In the genomic region with DNA sequence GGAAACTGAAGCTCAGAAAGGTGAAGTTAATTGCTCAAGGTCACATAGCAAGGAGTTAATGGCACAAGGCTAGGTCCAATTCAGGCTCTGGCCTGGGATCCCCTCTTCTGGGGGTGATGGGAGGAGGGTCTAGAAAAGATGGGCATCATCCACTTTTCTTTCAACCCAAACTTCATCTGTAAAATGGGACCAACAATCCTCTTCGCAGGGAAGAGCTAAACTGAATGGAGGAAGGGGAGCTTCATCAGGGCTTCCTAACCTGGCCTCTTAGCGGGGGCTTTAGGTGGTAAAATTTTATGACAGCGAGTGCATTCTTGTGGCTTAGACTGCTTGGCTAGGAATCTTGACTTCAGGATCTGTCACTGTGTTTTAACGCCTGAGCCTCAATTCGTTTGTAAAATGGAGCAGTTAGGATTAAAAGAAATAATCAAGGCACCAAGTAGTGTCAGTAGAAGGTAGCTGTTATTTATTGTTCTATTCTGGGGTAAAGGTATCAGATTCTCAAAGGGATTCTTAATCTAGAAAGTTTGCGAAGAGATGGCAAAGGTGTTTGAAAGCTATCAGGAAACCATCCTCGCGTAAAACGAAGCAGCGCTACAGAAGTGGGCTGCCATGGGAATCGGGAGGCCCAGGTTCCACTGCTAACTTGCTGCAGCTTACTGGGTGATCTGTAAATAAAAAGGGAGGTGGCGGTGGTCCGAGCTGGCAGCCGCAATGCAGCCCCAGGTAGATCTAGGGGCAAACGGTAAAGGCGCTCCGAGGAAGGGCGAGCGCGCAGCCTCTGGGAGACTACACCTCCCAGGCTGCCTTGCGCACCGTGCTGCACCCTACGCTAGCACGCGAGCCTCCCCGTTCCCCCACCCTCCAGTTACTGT, we compare ENCODE assay signal across 8 cellular contexts. TPM values are rescaled to one million over a fixed set of nuclear protein-coding genes. Genes with fewer than 3 reads are reported as not detected.
DNase-seq lines count a peak whose midpoint lies in the region; ATAC-seq and TF ChIP-seq lines count a peak whose summit lies in the region.

No MANE protein-coding gene starts in this region.

- peak; percentile 77 for ATAC-seq in GM21367 (IDR thresholded peaks at IDR 0.05; ENCODE audit: unreplicated experiment)

- no peak overlapping the region for H2BK5ac ChIP-seq in trophoblast cell (ENCODE audit: low read depth, low read length, poor library complexity)

- H4K8ac ChIP-seq in trophoblast cell (ENCODE audit: low read depth, low read length): peak overlapping the region; percentile 74

- H2BK120ac ChIP-seq in trophoblast cell (ENCODE audit: insufficient read depth, low read length, poor library complexity): no peak overlapping the region

- no peak for TF ChIP-seq CTCF in glutamatergic neuron (IDR thresholded peaks at IDR 0.05; ENCODE audit: partially characterized antibody, unreplicated experiment)

- H3K4me2 ChIP-seq in trophoblast cell (ENCODE audit: low read length): peak overlapping the region; percentile 89

- H3K36me3 ChIP-seq in trophoblast cell (ENCODE audit: control insufficient read depth in 1 of 2, insufficient read depth in 2 of 2, low read length in 2 of 2): peaks cover 11 to 16% of the 10 kb centered on the region in 2 experiments

- peak overlapping the region; percentile 86 for H3K4me3 ChIP-seq in trophoblast cell (ENCODE audit: low read depth, low read length)

- H3K18ac ChIP-seq in trophoblast cell (ENCODE audit: low read length): peak overlapping the region; percentile 47

- H3K27me3 Mint-ChIP-seq in activated CD4-positive, alpha-beta memory T cell treated with anti-CD3 and anti-CD28 coated beads for 36 hours: no peaks in the 10 kb centered on the region
- peaks cover 18% of the 10 kb centered on the region for H3K27me3 Mint-ChIP-seq in glutamatergic neuron (ENCODE audit: unreplicated experiment)

- H3K9me3 ChIP-seq in trophoblast cell (ENCODE audit: insufficient read depth, low read depth, low read length): peaks cover 3% of the 10 kb centered on the region

- H2BK12ac ChIP-seq in trophoblast cell (ENCODE audit: low read length): no peak overlapping the region

- H3K9ac ChIP-seq in trophoblast cell (ENCODE audit: low read length): peak overlapping the region; percentile 70

- peak overlapping the region; percentile 50 for H3K27ac ChIP-seq in trophoblast cell (ENCODE audit: low read depth, low read length)

- no peak overlapping the region for H4K91ac ChIP-seq in trophoblast cell (ENCODE audit: low read depth, low read length)

- H3K36me3 Mint-ChIP-seq in activated CD4-positive, alpha-beta memory T cell treated with anti-CD3 and anti-CD28 coated beads for 36 hours: peaks cover 20% of the 10 kb centered on the region
- H3K36me3 Mint-ChIP-seq in glutamatergic neuron (ENCODE audit: unreplicated experiment): no peaks in the 10 kb centered on the region

- H3K4me1 ChIP-seq in trophoblast cell (ENCODE audit: control insufficient read depth in 1 of 2, insufficient read depth in 2 of 2, low read length in 2 of 2): peaks cover 0 to 9% of the 10 kb centered on the region in 2 experiments

- no peak for TF ChIP-seq RAD21 in Ishikawa (IDR thresholded peaks at IDR 0.05; ENCODE audit: low read depth)

- no peak for TF ChIP-seq EP300 in Ishikawa (IDR thresholded peaks at IDR 0.05; ENCODE audit: borderline replicate concordance)

- no peaks in the 10 kb centered on the region for H3K9me3 Mint-ChIP-seq in activated CD4-positive, alpha-beta memory T cell treated with anti-CD3 and anti-CD28 coated beads for 36 hours
- peaks cover 11% of the 10 kb centered on the region for H3K9me3 Mint-ChIP-seq in glutamatergic neuron (ENCODE audit: unreplicated experiment)

- peaks cover 31% of the 10 kb centered on the region for H3K4me1 Mint-ChIP-seq in activated CD4-positive, alpha-beta memory T cell treated with anti-CD3 and anti-CD28 coated beads for 36 hours (ENCODE audit: low read depth)
- H3K4me1 Mint-ChIP-seq in glutamatergic neuron (ENCODE audit: low read depth, unreplicated experiment): peaks cover 6% of the 10 kb centered on the region

- H3K79me2 ChIP-seq in trophoblast cell (ENCODE audit: control insufficient read depth, insufficient read depth, low read length, poor library complexity): peaks cover 19% of the 10 kb centered on the region

- H3K4me3 Mint-ChIP-seq in activated CD4-positive, alpha-beta memory T cell treated with anti-CD3 and anti-CD28 coated beads for 36 hours: peak overlapping the region; percentile 96
- H3K4me3 Mint-ChIP-seq in glutamatergic neuron (ENCODE audit: unreplicated experiment): peak overlapping the region; percentile 90

- POLR2A ChIA-PET in activated CD4-positive, alpha-beta memory T cell treated with anti-CD3 and anti-CD28 coated beads for 36 hours (lab: Charles Lee): interaction anchor here (0.6 to 1.9 kb wide), 6 partner anchors 13 to 50 kb away, joined by 3 to 13 read pairs (median 4); a partner anchor contains a TSS

- H4K12ac ChIP-seq in trophoblast cell (ENCODE audit: low read depth, low read length): peak overlapping the region; percentile 72

- intact Hi-C loops in activated CD4-positive, alpha-beta memory T cell treated with anti-CD3 and anti-CD28 coated beads for 36 hours (cut with micrococcal nuclease): loop anchor here (1.0 to 5.0 kb wide), 6 partner anchors 39 to 890 kb away; a partner anchor contains a TSS

- H3K23ac ChIP-seq in trophoblast cell (ENCODE audit: low read length): no peak overlapping the region

- H3K27ac Mint-ChIP-seq in activated CD4-positive, alpha-beta memory T cell treated with anti-CD3 and anti-CD28 coated beads for 36 hours: peak overlapping the region; percentile 99
- H3K27ac Mint-ChIP-seq in glutamatergic neuron (ENCODE audit: unreplicated experiment): peak overlapping the region; percentile 98

- peak overlapping the region; percentile 34 for H3K14ac ChIP-seq in trophoblast cell (ENCODE audit: low read length)

- H2AFZ ChIP-seq in trophoblast cell (ENCODE audit: insufficient read depth, low read length, poor library complexity): peak overlapping the region; percentile 67

- WGBS in trophoblast cell (ENCODE audit: extremely low coverage, insufficient coverage, insufficient read length): no CpG with 5 or more reads among the region's 26 CpGs

- no peak overlapping the region for H2AK5ac ChIP-seq in trophoblast cell (ENCODE audit: low read length)

- H3K79me1 ChIP-seq in trophoblast cell (ENCODE audit: low read length): peaks cover 14% of the 10 kb centered on the region

- no peaks in the 10 kb centered on the region for H3K27me3 ChIP-seq in trophoblast cell (ENCODE audit: insufficient read depth, low read length)

- CTCF ChIA-PET in activated CD4-positive, alpha-beta memory T cell treated with anti-CD3 and anti-CD28 coated beads for 36 hours (lab: Charles Lee): interaction anchor here (0.6 to 8.2 kb wide), 10 partner anchors 14 to 445 kb away, joined by 3 to 86 read pairs (median 5); a partner anchor contains a TSS

- H3K4ac ChIP-seq in trophoblast cell (ENCODE audit: low read depth, low read length): no peak overlapping the region

- DNase-seq in DMS79 treated with DMSO at 0.1 percent for 48 hours (lab: John Stamatoyannopoulos, UW) (peak; percentile 97), DMS79 (lab: John Stamatoyannopoulos, UW) (no peak), glutamatergic neuron (no peak), trophoblast cell (no peak), mucosa of gallbladder (ENCODE audit: low spot score) (no peak)
- no peak for DNase-seq in activated CD4-positive, alpha-beta memory T cell treated with anti-CD3 and anti-CD28 coated beads for 36 hours

TF ChIP-seq in Ishikawa, 13 proteins besides CTCF, POLR2A, EP300 and RAD21:
- peak; percentile 63 for TF ChIP-seq CREB1 (IDR thresholded peaks at IDR 0.05; ENCODE audit: low read depth)
- TF ChIP-seq TCF12 (IDR thresholded peaks at IDR 0.05; ENCODE audit: low read depth): no peak

RNA-seq across cellular contexts. Expression of a gene that starts 1.5 kb away (rescaled TPM):
- total RNA-seq in activated CD4-positive, alpha-beta memory T cell treated with anti-CD3 and anti-CD28 coated beads for 36 hours: 10 to 100 TPM; 48.4 to 54.0 TPM
- total RNA-seq in glutamatergic neuron (ENCODE audit: unreplicated experiment): 60.1 TPM
- polyA plus RNA-seq in trophoblast cell (2013): 38.1 and 40.5 TPM in 2 replicates
- total RNA-seq in mucosa of gallbladder: 89.5 TPM

RNA-seq across cellular contexts. Expression of a gene that starts 39.3 kb away (rescaled TPM):
- total RNA-seq in activated CD4-positive, alpha-beta memory T cell treated with anti-CD3 and anti-CD28 coated beads for 36 hours: 10 to 100 TPM; 91.8 to 95.6 TPM
- 66.7 TPM for total RNA-seq in glutamatergic neuron (ENCODE audit: unreplicated experiment)
- 128 and 134 TPM in 2 replicates for polyA plus RNA-seq in trophoblast cell (2013)
- total RNA-seq in mucosa of gallbladder: 84.9 TPM

RNA-seq across cellular contexts. Expression of a gene that starts 46.7 kb away (rescaled TPM):
- 10 to 100 TPM; 73.2 to 83.2 TPM for total RNA-seq in activated CD4-positive, alpha-beta memory T cell treated with anti-CD3 and anti-CD28 coated beads for 36 hours
- 79.6 TPM for total RNA-seq in glutamatergic neuron (ENCODE audit: unreplicated experiment)
- polyA plus RNA-seq in trophoblast cell (2013): 32.0 and 33.1 TPM in 2 replicates
- 68.9 TPM for total RNA-seq in mucosa of gallbladder

RNA-seq across cellular contexts. Expression of a gene that starts 50.7 kb away (rescaled TPM):
- 10 to 100 TPM; 24.1 to 27.9 TPM for total RNA-seq in activated CD4-positive, alpha-beta memory T cell treated with anti-CD3 and anti-CD28 coated beads for 36 hours
- total RNA-seq in glutamatergic neuron (ENCODE audit: unreplicated experiment) (32.6 TPM), mucosa of gallbladder (39.2 TPM)
- 109 and 119 TPM in 2 replicates for polyA plus RNA-seq in trophoblast cell (2013)
